ENCODE assay signal across 8 cellular contexts in genomic region chr3:171328419-171329082, GRCh38.
DNase-seq lines count a peak whose midpoint lies in the region; ATAC-seq and TF ChIP-seq lines count a peak whose summit lies in the region.

No MANE protein-coding gene starts in this region.

- no peaks in the 10 kb centered on the region for H3K9me3 ChIP-seq in MM.1S (replicated peaks; ENCODE audit: insufficient read depth, low read length)

- peak; percentile 6; the same call in 1 of the 2 replicates for TF ChIP-seq CTCF in MM.1S (IDR thresholded peaks at IDR 0.05; ENCODE audit: low read length)

- H3K9me2 ChIP-seq in MM.1S (replicated peaks; ENCODE audit: insufficient read depth, low read length), result no peaks in the 10 kb centered on the region

- no peak overlapping the region for H3K4me3 ChIP-seq in MM.1S (ENCODE audit: low read length)

- no peak overlapping the region for H3K4me2 ChIP-seq in MM.1S (ENCODE audit: low read depth, low read length)

- peaks cover 10% of the 10 kb centered on the region for H3K36me3 Mint-ChIP-seq in activated CD4-positive, alpha-beta memory T cell treated with anti-CD3 and anti-CD28 coated beads, Interleukin-2, amount 10 ng/mL, durations not matched to agents 7 days and 5 days (ENCODE audit: low read depth)

- no peak overlapping the region for H3K4me3 Mint-ChIP-seq in activated CD4-positive, alpha-beta memory T cell treated with anti-CD3 and anti-CD28 coated beads, Interleukin-2, amount 10 ng/mL, durations not matched to agents 7 days and 5 days
- H3K4me3 Mint-ChIP-seq in stimulated activated naive CD8-positive, alpha-beta T cell treated with anti-CD3 and anti-CD28 coated beads, Interleukin-15, amount 100 ng/mL, for 72 hours, result no peak overlapping the region

- peak overlapping the region; percentile 50 for H3K27ac Mint-ChIP-seq in activated CD4-positive, alpha-beta memory T cell treated with anti-CD3 and anti-CD28 coated beads, Interleukin-2, amount 10 ng/mL, durations not matched to agents 7 days and 5 days
- peak overlapping the region in 1 of 2 donors; percentile 37 for H3K27ac Mint-ChIP-seq in stimulated activated naive CD8-positive, alpha-beta T cell treated with anti-CD3 and anti-CD28 coated beads, Interleukin-15, amount 100 ng/mL, for 72 hours

- no peaks in the 10 kb centered on the region for H3K36me3 ChIP-seq in MM.1S (replicated peaks; ENCODE audit: insufficient read depth, low read length)

- no peaks in the 10 kb centered on the region for H3K4me1 ChIP-seq in MM.1S (ENCODE audit: low read length)

- intact Hi-C loops in Right ventricle myocardium superior (cut with DNase I), result loop anchor here (10.0 kb wide), 2 partner anchors 144 to 236 kb away; no protein-coding TSS in a partner anchor

- ATAC-seq in Right ventricle myocardium superior (ENCODE audit: poor library complexity) (peak; percentile 33), GM19452 (IDR thresholded peaks at IDR 0.05; ENCODE audit: unreplicated experiment) (no peak)
- ATAC-seq in stimulated activated naive CD8-positive, alpha-beta T cell treated with anti-CD3 and anti-CD28 coated beads, Interleukin-15, amount 100 ng/mL, for 72 hours, result peak; percentile 86

- no peak overlapping the region for H2AFZ ChIP-seq in MM.1S (ENCODE audit: low read length)

- H3K9me3 Mint-ChIP-seq in activated CD4-positive, alpha-beta memory T cell treated with anti-CD3 and anti-CD28 coated beads, Interleukin-2, amount 10 ng/mL, durations not matched to agents 7 days and 5 days, result peaks cover 2% of the 10 kb centered on the region
- H3K9me3 Mint-ChIP-seq in stimulated activated naive CD8-positive, alpha-beta T cell treated with anti-CD3 and anti-CD28 coated beads, Interleukin-15, amount 100 ng/mL, for 72 hours, result no peaks in the 10 kb centered on the region

- no peaks in the 10 kb centered on the region for H3F3A ChIP-seq in MM.1S (ENCODE audit: insufficient read depth, low read length)

- no peaks in the 10 kb centered on the region for H4K20me1 ChIP-seq in MM.1S (ENCODE audit: insufficient read depth, low read length)

- POLR2A ChIA-PET in activated CD4-positive, alpha-beta memory T cell treated with anti-CD3 and anti-CD28 coated beads, Interleukin-2, amount 10 ng/mL, durations not matched to agents 7 days and 5 days (lab: Charles Lee), result interaction anchor here (1.5 kb wide), 1 partner anchor 132 kb away, joined by 4 read pairs; no protein-coding TSS in a partner anchor

- no peak overlapping the region for H3K9ac ChIP-seq in MM.1S (ENCODE audit: low read length)

- no peaks in the 10 kb centered on the region for H3K27me3 ChIP-seq in MM.1S (replicated peaks; ENCODE audit: insufficient read depth, low read length)

- H3K27ac ChIP-seq in MM.1S (ENCODE audit: low read length), result no peak overlapping the region

- CTCF ChIA-PET in activated CD4-positive, alpha-beta memory T cell treated with anti-CD3 and anti-CD28 coated beads, Interleukin-2, amount 10 ng/mL, durations not matched to agents 7 days and 5 days (lab: Charles Lee), result interaction anchor here (0.7 to 1.9 kb wide), 5 partner anchors 83 to 238 kb away, joined by 3 to 10 read pairs (median 3); partner anchors contain the start of gene TNIK

- H3K4me1 Mint-ChIP-seq in activated CD4-positive, alpha-beta memory T cell treated with anti-CD3 and anti-CD28 coated beads, Interleukin-2, amount 10 ng/mL, durations not matched to agents 7 days and 5 days, result peaks cover 19% of the 10 kb centered on the region
- H3K4me1 Mint-ChIP-seq in stimulated activated naive CD8-positive, alpha-beta T cell treated with anti-CD3 and anti-CD28 coated beads, Interleukin-15, amount 100 ng/mL, for 72 hours, result peaks cover 59% of the 10 kb centered on the region

- H3K27me3 Mint-ChIP-seq in activated CD4-positive, alpha-beta memory T cell treated with anti-CD3 and anti-CD28 coated beads, Interleukin-2, amount 10 ng/mL, durations not matched to agents 7 days and 5 days, result no peaks in the 10 kb centered on the region
- H3K27me3 Mint-ChIP-seq in stimulated activated naive CD8-positive, alpha-beta T cell treated with anti-CD3 and anti-CD28 coated beads, Interleukin-15, amount 100 ng/mL, for 72 hours, result no peaks in the 10 kb centered on the region

- DNase-seq in DMS 273 treated with DMSO at 0.1 percent for 48 hours (lab: John Stamatoyannopoulos, UW) (peak; percentile 51), MM.1S (no peak), Right ventricle myocardium superior (peak; percentile 47), epidermal melanocyte (ENCODE audit: insufficient read length, low spot score) (no peak), superior temporal gyrus (ENCODE audit: extremely low spot score) (no peak)
- peak; percentile 69 for DNase-seq in activated CD4-positive, alpha-beta memory T cell treated with anti-CD3 and anti-CD28 coated beads, Interleukin-2, amount 10 ng/mL, durations not matched to agents 7 days and 5 days
- peak; percentile 28 to 50 for DNase-seq in stimulated activated naive CD8-positive, alpha-beta T cell treated with anti-CD3 and anti-CD28 coated beads, Interleukin-15, amount 100 ng/mL, for 72 hours

- no peaks in the 10 kb centered on the region for H3K79me2 ChIP-seq in MM.1S (ENCODE audit: low read length)

Comparison
In these comparisons a context has a peak if more than half of its experiments do, and no peak if none do; other contexts are left out.
1. DNase-seq: peak in DMS 273 treated with DMSO at 0.1 percent for 48 hours (single experiment), activated CD4-positive, alpha-beta memory T cell treated with anti-CD3 and anti-CD28 coated beads, Interleukin-2, amount 10 ng/mL, durations not matched to agents 7 days and 5 days (single experiment), Right ventricle myocardium superior (single experiment) and stimulated activated naive CD8-positive, alpha-beta T cell treated with anti-CD3 and anti-CD28 coated beads, Interleukin-15, amount 100 ng/mL, for 72 hours (2 of 2); none in MM.1S (single experiment), epidermal melanocyte (single experiment) and superior temporal gyrus (single experiment).